In the genomic region with DNA sequence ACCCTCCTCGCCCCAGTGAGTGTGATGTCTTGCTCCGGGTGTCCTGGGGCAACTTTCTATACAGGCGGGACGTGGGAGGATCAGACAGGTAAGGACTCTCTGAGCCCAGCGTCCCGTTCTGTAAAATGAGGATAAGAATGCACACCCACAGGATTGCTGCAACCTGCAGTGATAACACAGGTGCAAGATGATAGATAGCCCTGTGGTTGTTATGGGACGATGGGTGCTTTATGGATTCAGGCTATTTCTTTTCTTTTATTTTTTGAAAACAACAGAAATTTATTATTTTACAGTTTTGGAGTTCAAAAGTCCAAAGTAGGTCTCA, we compare ENCODE assay signal across 8 cellular contexts. TPM values are rescaled to one million over a fixed set of nuclear protein-coding genes. Genes with fewer than 3 reads are reported as not detected.
DNase-seq lines count a peak whose midpoint lies in the region; ATAC-seq and TF ChIP-seq lines count a peak whose summit lies in the region.

No MANE protein-coding gene starts in this region.

- CTCF ChIA-PET in AG04449 (lab: Yijun Ruan, JAX), result interaction anchor here (0.9 to 1.1 kb wide), 2 partner anchors 19 to 59 kb away, joined by 3 read pairs; no protein-coding TSS in a partner anchor

- POLR2A ChIA-PET in AG04449 (lab: Yijun Ruan, JAX), result no interaction called here

- H3K4me1 Mint-ChIP-seq in mesothelial cell of epicardium, result peaks cover 12% of the 10 kb centered on the region

- peaks cover 3% of the 10 kb centered on the region for H3K36me3 Mint-ChIP-seq in mesothelial cell of epicardium

- H3K27ac Mint-ChIP-seq in mesothelial cell of epicardium, result peak overlapping the region; percentile 92

- DNase-seq in AG04449 (ENCODE audit: low read depth, low spot score) (no peak), astrocyte of the spinal cord (ENCODE audit: low read depth, low spot score) (no peak), mesothelial cell of epicardium (ENCODE audit: low spot score in 2 of 2, unreplicated experiment in 2 of 2) (no peak), GM13977 (ENCODE audit: low spot score) (no peak), DMS114 treated with DMSO at 0.1 percent for 48 hours (lab: John Stamatoyannopoulos, UW; ENCODE audit: unreplicated experiment) (no peak), GM19240 (ENCODE audit: insufficient read length, low spot score) (no peak)

- H3K4me3 Mint-ChIP-seq in mesothelial cell of epicardium, result peak overlapping the region; percentile 85

- ATAC-seq in HG02588 (IDR thresholded peaks at IDR 0.05; ENCODE audit: unreplicated experiment) (peak; percentile 31), GM21786 (IDR thresholded peaks at IDR 0.05; ENCODE audit: unreplicated experiment) (no peak)

- no peaks in the 10 kb centered on the region for H3K27me3 Mint-ChIP-seq in mesothelial cell of epicardium (ENCODE audit: low read depth)

- peaks cover 14% of the 10 kb centered on the region for H3K9me3 Mint-ChIP-seq in mesothelial cell of epicardium

- H3K4me3 ChIP-seq in AG04449 (ENCODE audit: low read depth, low read length) (peak overlapping the region; percentile 64), astrocyte of the spinal cord (ENCODE audit: low read depth, low read length) (peak overlapping the region; percentile 58)

- in situ Hi-C loops in astrocyte of the spinal cord (cut with HindIII; ENCODE audit: low sequenced_read_pairs), result no loop called here
- in situ Hi-C loops in GM13977 (cut with MboI; ENCODE audit: low pct_unique_long_range_greater_than_20kb, low sequenced_read_pairs, unreplicated experiment), result no loop called here

- TF ChIP-seq CTCF in AG04449 (IDR thresholded peaks at IDR 0.05; ENCODE audit: insufficient read depth, low read length, missing control alignments), result no peak
- no peak for TF ChIP-seq CTCF in astrocyte of the spinal cord (IDR thresholded peaks at IDR 0.05; ENCODE audit: low read depth, low read length)
- no peak for TF ChIP-seq CTCF in mesothelial cell of epicardium (IDR thresholded peaks at IDR 0.05; ENCODE audit: unreplicated experiment)
- TF ChIP-seq CTCF in GM13977 (IDR thresholded peaks at IDR 0.05; ENCODE audit: extremely low read depth, insufficient read depth, missing control alignments), result no peak

RNA-seq across cellular contexts. Expression of a gene that starts 28.6 kb away (rescaled TPM):
- 304 to 314 TPM (median 307 TPM) in 3 replicates for total RNA-seq in mesothelial cell of epicardium

RNA-seq across cellular contexts. Expression of a gene that starts 48.7 kb away (rescaled TPM):
- 55.4 to 61.1 TPM (median 60.1 TPM) in 3 replicates for total RNA-seq in mesothelial cell of epicardium
